8 cellular contexts compared by ENCODE assay signal in genomic region chr10:96833220-96834001, GRCh38. TPM values are rescaled to one million over a fixed set of nuclear protein-coding genes. Genes with fewer than 3 reads are reported as not detected.
DNase-seq lines count a peak whose midpoint lies in the region; ATAC-seq and TF ChIP-seq lines count a peak whose summit lies in the region.

No MANE protein-coding gene starts in this region.

- no peaks in the 10 kb centered on the region for H3K9me3 ChIP-seq in lung (ENCODE audit: control insufficient read depth in 2 of 2, insufficient read depth in 1 of 2, low read length in 1 of 2)

- TF ChIP-seq CTCF in GM13977 (IDR thresholded peaks at IDR 0.05; ENCODE audit: extremely low read depth, insufficient read depth, missing control alignments): peak; percentile 2
- TF ChIP-seq CTCF in lung (IDR thresholded peaks at IDR 0.05; ENCODE audit: control extremely low read depth, extremely low read depth): no peak

- H3K36me3 ChIP-seq in lung (ENCODE audit: control insufficient read depth in 2 of 2, insufficient read depth in 2 of 2, low read length in 2 of 2): no peaks in the 10 kb centered on the region

- peak overlapping the region; percentile 96 for H3K4me3 ChIP-seq in lung

- in situ Hi-C loops in ACHN (cut with HindIII; ENCODE audit: low pct_ligation_motif_present, low pct_unique_long_range_greater_than_20kb, low sequenced_read_pairs) (no loop called here), GM13977 (cut with MboI; ENCODE audit: low pct_unique_long_range_greater_than_20kb, low sequenced_read_pairs, unreplicated experiment) (no loop called here)

- 1% methylated on average over 27 to 46 of the region's 46 CpGs for WGBS in lung, 2 donors

- H3K27me3 ChIP-seq in lung (ENCODE audit: control insufficient read depth, insufficient read depth): no peaks in the 10 kb centered on the region

- H3K4me1 ChIP-seq in lung (ENCODE audit: control insufficient read depth in 2 of 2, insufficient read depth in 2 of 2, low read length in 2 of 2): peaks cover 5 to 22% of the 10 kb centered on the region in 2 donors

- peak; percentile 8 for ATAC-seq in HG03432 (IDR thresholded peaks at IDR 0.05; ENCODE audit: unreplicated experiment)
- ATAC-seq in lung (ENCODE audit: insufficient read depth, low FRiP score): peak; percentile 1

- peak; percentile 40 for DNase-seq in ACHN
- peak; percentile 34 for DNase-seq in GM13977 (ENCODE audit: low spot score)
- DNase-seq in SW480 (ENCODE audit: low spot score): peak; percentile 41
- peak; percentile 84 for DNase-seq in ecto neural progenitor cell (ENCODE audit: low spot score)
- DNase-seq in lung (ENCODE audit: low spot score): no peak
- peak in 28 of 49 donors; percentile 7 to 71 (median 39) for DNase-seq in substantia nigra (lab: John Stamatoyannopoulos, UW)
- no peak for DNase-seq in DMS114 treated with DMSO at 0.1 percent for 48 hours (lab: John Stamatoyannopoulos, UW; ENCODE audit: unreplicated experiment)

- H3K27ac ChIP-seq in lung (ENCODE audit: low read depth in 1 of 2, low read length in 1 of 2): peak overlapping the region; percentile 92 to 96
- H3K27ac ChIP-seq in substantia nigra (ENCODE audit: low read depth, low read length, poor library complexity, severe bottlenecking): peak overlapping the region; percentile 88

RNA-seq across cellular contexts. Expression of gene LCOR, which starts 1.3 kb away (rescaled TPM):
- 10 to 100 TPM; 28.3 to 68.4 TPM for total RNA-seq in lung
- polyA plus RNA-seq in lung: 1 to 10 TPM; 3.3 to 7.4 TPM

Comparison
In these comparisons a context has a peak if more than half of its experiments do, and no peak if none do; other contexts are left out.
1. DNase-seq: peak in ACHN (single experiment), GM13977 (single experiment), SW480 (single experiment), ecto neural progenitor cell (single experiment) and substantia nigra (28 of 49); none in lung (single experiment) and DMS114 treated with DMSO at 0.1 percent for 48 hours (single experiment).